ENCODE assay signal across 1 cellular context in genomic region chr5:93193756-93194155, GRCh38.
TF ChIP-seq lines count a peak whose summit lies in the region.

No MANE protein-coding gene starts in this region.

TF ChIP-seq in SK-N-SH treated with all-trans-retinoic acid at 6 μM for 48 hours, 23 proteins besides CTCF, POLR2A, EP300 and RAD21 (continued from another document):
- TF ChIP-seq POU6F1 (CRISPR knock-in tag; IDR thresholded peaks at IDR 0.05; ENCODE audit: borderline replicate concordance, low read depth) (no peak), ZFP30 (CRISPR knock-in tag; IDR thresholded peaks at IDR 0.05) (no peak), SNAI2 (CRISPR knock-in tag; IDR thresholded peaks at IDR 0.05) (no peak), TOX (CRISPR knock-in tag; IDR thresholded peaks at IDR 0.05; ENCODE audit: borderline replicate concordance) (no peak), ARNTL (CRISPR knock-in tag; IDR thresholded peaks at IDR 0.05; ENCODE audit: borderline replicate concordance, low read depth) (no peak), TCF4 (CRISPR knock-in tag; IDR thresholded peaks at IDR 0.05; ENCODE audit: borderline replicate concordance) (no peak), ZFP3 (CRISPR knock-in tag; IDR thresholded peaks at IDR 0.05) (no peak), GLIS3 (CRISPR knock-in tag; IDR thresholded peaks at IDR 0.05) (no peak), ZNF8 (CRISPR knock-in tag; IDR thresholded peaks at IDR 0.05) (no peak)
